1 cellular context compared by ENCODE assay signal in genomic region chr1:83065952-83066727, GRCh38.
TF ChIP-seq lines count a peak whose summit lies in the region.

No MANE protein-coding gene starts in this region.

TF ChIP-seq in HEK293T, 16 proteins besides CTCF, POLR2A, EP300 and RAD21 (continued from another document):
- TF ChIP-seq FOXM1 (IDR thresholded peaks at IDR 0.05; ENCODE audit: borderline replicate concordance) (no peak), FOXK2 (IDR thresholded peaks at IDR 0.05) (no peak), BHLHE40 (IDR thresholded peaks at IDR 0.05; ENCODE audit: borderline replicate concordance) (no peak), TARDBP (IDR thresholded peaks at IDR 0.05) (no peak), ELF4 (IDR thresholded peaks at IDR 0.05) (no peak), CTBP1 (IDR thresholded peaks at IDR 0.05; ENCODE audit: borderline replicate concordance) (no peak), LEF1 (IDR thresholded peaks at IDR 0.05; ENCODE audit: borderline replicate concordance) (no peak)
